Comparison of ENCODE assay signal across 1 cellular context in the genomic region with DNA sequence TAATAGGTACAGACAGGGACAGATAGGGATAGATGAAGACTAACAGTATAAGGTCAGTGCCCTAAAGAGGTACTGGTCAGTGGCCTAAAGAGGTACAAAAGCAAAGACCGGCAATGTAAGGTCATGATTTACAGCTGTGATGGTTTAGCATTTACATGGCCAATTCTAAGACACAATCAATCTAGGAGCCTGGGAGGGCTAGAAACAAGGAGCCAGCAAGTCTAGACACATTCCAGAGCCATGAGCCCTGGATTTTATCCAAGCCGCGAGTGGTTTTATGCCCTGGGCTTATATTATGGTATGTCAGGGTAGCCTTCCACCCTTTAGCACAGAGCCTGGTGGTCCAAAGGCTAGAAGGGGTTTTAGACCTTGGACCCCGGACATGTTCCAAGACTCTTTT.
TF ChIP-seq lines count a peak whose summit lies in the region.

No MANE protein-coding gene starts in this region.

TF ChIP-seq in SK-N-SH treated with all-trans-retinoic acid at 6 μM for 48 hours, 23 proteins besides CTCF, POLR2A, EP300 and RAD21 (continued from another document):
- no peak for TF ChIP-seq ESRRG (CRISPR knock-in tag; IDR thresholded peaks at IDR 0.05)
- no peak for TF ChIP-seq PPARA (CRISPR knock-in tag; IDR thresholded peaks at IDR 0.05; ENCODE audit: borderline replicate concordance)
